ENCODE assay signal across 21 cellular contexts in genomic region chr15:83854950-83855707, GRCh38.
DNase-seq lines count a peak whose midpoint lies in the region; FAIRE-seq and TF ChIP-seq lines count a peak whose summit lies in the region.
"Had no signal": no experiment of that assay in that cellular context is flagged by ENCODE, and none has a peak within 500 bp of the region (broad histone marks: within the 10 kb centered on the region; RNA-seq: fewer than 3 reads in every experiment).

No MANE protein-coding gene starts in this region.

- no peak overlapping the region for H3K27ac Mint-ChIP-seq in neural progenitor cell
- H3K27ac Mint-ChIP-seq: activated naive CD4-positive, alpha-beta T cell treated with anti-CD3 and anti-CD28 coated beads, Interleukin-2, amount 50 U/mL, for 24 hours; stimulated activated effector memory CD8-positive, alpha-beta T cell treated with anti-CD3 and anti-CD28 coated beads, Interleukin-12 subunit alpha, Interleukin-12 subunit beta, amount 100 ng/mL, for 72 hours; WTC11 had no signal

- no peak overlapping the region for H2AFZ ChIP-seq in neural progenitor cell (replicated peaks)

- FAIRE-seq in GM12891 (lab: Jason Lieb, UNC) = peak; percentile 23
- FAIRE-seq: frontal cortex had no signal

- peaks cover 2% of the 10 kb centered on the region for H3K27me3 Mint-ChIP-seq in neural progenitor cell (ENCODE audit: insufficient read depth, low read depth)

- H3K4me3 Mint-ChIP-seq in neural progenitor cell = no peak overlapping the region
- H3K4me3 Mint-ChIP-seq: activated naive CD4-positive, alpha-beta T cell treated with anti-CD3 and anti-CD28 coated beads, Interleukin-2, amount 50 U/mL, for 24 hours; stimulated activated effector memory CD8-positive, alpha-beta T cell treated with anti-CD3 and anti-CD28 coated beads, Interleukin-12 subunit alpha, Interleukin-12 subunit beta, amount 100 ng/mL, for 72 hours; WTC11 had no signal

- no peak overlapping the region for H3K9ac ChIP-seq in neural progenitor cell

- no peaks in the 10 kb centered on the region for H4K20me1 ChIP-seq in neural progenitor cell (ENCODE audit: low read depth)

- peak overlapping the region; percentile 10 for H3K4me2 ChIP-seq in neural progenitor cell

- no peaks in the 10 kb centered on the region for H3K4me1 Mint-ChIP-seq in neural progenitor cell
- H3K4me1 Mint-ChIP-seq: activated naive CD4-positive, alpha-beta T cell treated with anti-CD3 and anti-CD28 coated beads, Interleukin-2, amount 50 U/mL, for 24 hours; stimulated activated effector memory CD8-positive, alpha-beta T cell treated with anti-CD3 and anti-CD28 coated beads, Interleukin-12 subunit alpha, Interleukin-12 subunit beta, amount 100 ng/mL, for 72 hours; WTC11 had no signal

- TF ChIP-seq CTCF in fibroblast of the aortic adventitia (IDR thresholded peaks at IDR 0.05; ENCODE audit: insufficient read depth, low read length) = no peak
- TF ChIP-seq CTCF in neural progenitor cell (IDR thresholded peaks at IDR 0.05) = no peak
- no peak for TF ChIP-seq CTCF in adrenal gland (IDR thresholded peaks at IDR 0.05)

- H3K27ac ChIP-seq in neural progenitor cell (no peak overlapping the region), adrenal gland (no peak overlapping the region)
- H3K27ac ChIP-seq: coronary artery, neutrophil had no signal

- intact Hi-C loops in adrenal gland (cut with DNase I) = no loop called here

- TF ChIP-seq POLR2A in GM12891 (IDR thresholded peaks at IDR 0.05; ENCODE audit: low read depth, low read length) = no peak
- no peak for TF ChIP-seq POLR2A in adrenal gland (IDR thresholded peaks at IDR 0.05)

- no peaks in the 10 kb centered on the region for H3K4me1 ChIP-seq in neural progenitor cell
- H3K4me1 ChIP-seq in adrenal gland (replicated peaks in 1 of 2) = no peaks in the 10 kb centered on the region

- 60 to 83% (median 74%) methylated on average over 3 of the region's 3 CpGs for WGBS in adrenal gland, 4 donors

- H3K27me3 ChIP-seq in neural progenitor cell (no peaks in the 10 kb centered on the region), adrenal gland (no peaks in the 10 kb centered on the region)
- H3K27me3 ChIP-seq: neutrophil had no signal

- H3K9me3 ChIP-seq in neural progenitor cell (ENCODE audit: low read depth) (no peaks in the 10 kb centered on the region), adrenal gland (replicated peaks in 1 of 3) (no peaks in the 10 kb centered on the region)
- H3K9me3 ChIP-seq: mucosa of descending colon, neutrophil had no signal

- DNase-seq in GM12891 (ENCODE audit: insufficient read length, low spot score) (no peak), NCI-H2227 (lab: John Stamatoyannopoulos, UW; ENCODE audit: unreplicated experiment) (peak; percentile 33), fibroblast of the aortic adventitia (ENCODE audit: low read depth) (peak; percentile 89), neural progenitor cell (ENCODE audit: low spot score) (no peak), adrenal gland (no peak), NCI-H128 (lab: John Stamatoyannopoulos, UW; ENCODE audit: unreplicated experiment) (no peak), 8988T (no peak)
- no peak for DNase-seq in activated CD4-positive, alpha-beta T cell treated with anti-CD3 and anti-CD28 coated beads, Interleukin-2, amount 50 U/mL, for 48 hours
- DNase-seq: activated T-cell treated with anti-CD3 and anti-CD28 coated beads, Interleukin-2, amount 50 U/mL, for 48 hours; EL; KBM-7; left colon; mucosa of descending colon; NCI-H1048; NCI-H774 had no signal

- H3K36me3 Mint-ChIP-seq in neural progenitor cell = no peaks in the 10 kb centered on the region
- H3K36me3 Mint-ChIP-seq: activated naive CD4-positive, alpha-beta T cell treated with anti-CD3 and anti-CD28 coated beads, Interleukin-2, amount 50 U/mL, for 24 hours; stimulated activated effector memory CD8-positive, alpha-beta T cell treated with anti-CD3 and anti-CD28 coated beads, Interleukin-12 subunit alpha, Interleukin-12 subunit beta, amount 100 ng/mL, for 72 hours had no signal

- H3K9me3 Mint-ChIP-seq in neural progenitor cell = peaks cover 3% of the 10 kb centered on the region
- H3K9me3 Mint-ChIP-seq: activated naive CD4-positive, alpha-beta T cell treated with anti-CD3 and anti-CD28 coated beads, Interleukin-2, amount 50 U/mL, for 24 hours; stimulated activated effector memory CD8-positive, alpha-beta T cell treated with anti-CD3 and anti-CD28 coated beads, Interleukin-12 subunit alpha, Interleukin-12 subunit beta, amount 100 ng/mL, for 72 hours had no signal

- H3F3A ChIP-seq in neural progenitor cell (ENCODE audit: low read depth) = no peaks in the 10 kb centered on the region

- no peaks in the 10 kb centered on the region for H3K79me2 ChIP-seq in neural progenitor cell (ENCODE audit: low read depth)

- no peaks in the 10 kb centered on the region for H3K36me3 ChIP-seq in neural progenitor cell
- H3K36me3 ChIP-seq in adrenal gland (replicated peaks in 1 of 2) = no peaks in the 10 kb centered on the region
- H3K36me3 ChIP-seq: neutrophil had no signal

- H3K4me3 ChIP-seq in fibroblast of the aortic adventitia (ENCODE audit: low read depth, low read length) = no peak overlapping the region
- H3K4me3 ChIP-seq in neural progenitor cell = no peak overlapping the region
- no peak overlapping the region for H3K4me3 ChIP-seq in adrenal gland
- H3K4me3 ChIP-seq: coronary artery, mucosa of descending colon had no signal

TF ChIP-seq in GM12891, 5 proteins besides CTCF, POLR2A, EP300 and RAD21:
- TF ChIP-seq SPI1 (IDR thresholded peaks at IDR 0.05; ENCODE audit: low read depth, low read length) = no peak
- TF ChIP-seq PAX5 (IDR thresholded peaks at IDR 0.05; ENCODE audit: insufficient read depth, low read length, severe bottlenecking) = no peak
- no peak for TF ChIP-seq POU2F2 (IDR thresholded peaks at IDR 0.05; ENCODE audit: low read depth, low read length)
- TF ChIP-seq POLR2AphosphoS5 (IDR thresholded peaks at IDR 0.05; ENCODE audit: low read depth, low read length) = no peak
- TF ChIP-seq TAF1 (IDR thresholded peaks at IDR 0.05; ENCODE audit: low read depth, low read length) = no peak

Comparison
In these comparisons a context has a peak if more than half of its experiments do, and no peak if none do; other contexts are left out.
1. DNase-seq: peak in NCI-H2227 (single experiment) and fibroblast of the aortic adventitia (single experiment); none in GM12891 (single experiment), neural progenitor cell (single experiment), adrenal gland (0 of 7), NCI-H128 (single experiment), activated CD4-positive, alpha-beta T cell treated with anti-CD3 and anti-CD28 coated beads, Interleukin-2, amount 50 U/mL, for 48 hours (0 of 2) and 8988T (single experiment).